In the genomic region with DNA sequence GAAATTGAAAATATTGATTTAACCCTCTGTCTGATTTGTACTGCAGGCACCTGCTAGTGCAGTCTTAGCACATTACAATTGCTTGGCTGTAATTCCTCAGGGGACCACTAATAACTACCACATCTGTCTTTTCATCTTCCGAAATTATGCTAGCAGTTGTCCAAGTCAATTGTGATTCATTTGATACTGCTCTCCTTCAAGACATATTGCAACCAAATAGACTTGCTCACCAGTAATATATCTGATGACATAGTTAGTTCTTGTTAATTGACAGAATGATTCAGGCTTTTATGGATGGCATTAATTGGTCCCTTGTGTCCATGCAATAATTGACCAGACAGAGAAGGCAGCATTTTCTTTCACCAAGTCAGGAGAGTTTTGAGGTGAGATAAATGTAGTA, we compare ENCODE assay signal across 21 cellular contexts.
DNase-seq lines count a peak whose midpoint lies in the region; ATAC-seq, FAIRE-seq and TF ChIP-seq lines count a peak whose summit lies in the region.
"Had no signal": no experiment of that assay in that cellular context is flagged by ENCODE, and none has a peak within 500 bp of the region (broad histone marks: within the 10 kb centered on the region; RNA-seq: fewer than 3 reads in every experiment).

No MANE protein-coding gene starts in this region.

- BruUV-seq in HepG2 (replicated peaks; lab: Mats Ljungman, UMichigan): no TSS peak

- in situ Hi-C loops in HepG2 (cut with HindIII; ENCODE audit: extremely low pct_ligation_motif_present, low pct_unique_long_range_greater_than_20kb): no loop called here

- H3K4me2 ChIP-seq in HepG2 (ENCODE audit: low read depth, low read length): no peak overlapping the region

- WGBS in HepG2 (ENCODE audit: low lambda C conversion rate): 91% methylated on average over 1 of the region's 1 CpG

- TF ChIP-seq EP300 in HepG2 (IDR thresholded peaks at IDR 0.05; ENCODE audit: low read depth in 2 of 2, low read length in 2 of 2) (no peak), HepG2 (CRISPR knock-in tag; IDR thresholded peaks at IDR 0.05; ENCODE audit: borderline replicate concordance) (no peak)

- H4K20me1 ChIP-seq in HepG2 (ENCODE audit: insufficient read depth, low read length): no peaks in the 10 kb centered on the region

- DNase-seq in DMS 273 (lab: John Stamatoyannopoulos, UW; ENCODE audit: unreplicated experiment) (peak; percentile 67), LHCN-M2 (ENCODE audit: low read depth) (peak; percentile 85), NCI-H82 treated with DMSO at 0.1 percent for 48 hours (lab: John Stamatoyannopoulos, UW; ENCODE audit: unreplicated experiment) (peak; percentile 15), HepG2 (ENCODE audit: low spot score) (no peak)
- no peak for DNase-seq in activated T-cell treated with anti-CD3 and anti-CD28 coated beads, Interleukin-2, amount 50 U/mL, for 48 hours
- DNase-seq: activated naive CD8-positive, alpha-beta T cell treated with anti-CD3 and anti-CD28 coated beads, Interleukin-2, amount 10 ng/mL, durations not matched to agents 7 days and 5 days; body of pancreas; Kasumi-1; lower lobe of right lung; NCI-H1694 treated with DMSO at 0.1 percent for 48 hours; NCI-H774; sigmoid colon had no signal

- no peaks in the 10 kb centered on the region for H3K9me3 Mint-ChIP-seq in nephron
- H3K9me3 Mint-ChIP-seq: activated naive CD8-positive, alpha-beta T cell treated with anti-CD3 and anti-CD28 coated beads, Interleukin-2, amount 10 ng/mL, durations not matched to agents 7 days and 5 days; activated T-helper 17 cell treated with anti-CD3 and anti-CD28 coated beads, Interleukin-2, amount 50 U/mL, for 72 hours had no signal

- H3K36me3 ChIP-seq in HepG2 (replicated peaks in 1 of 2; ENCODE audit: control insufficient read depth in 1 of 2, insufficient read depth in 2 of 2, low read length in 2 of 2): no peaks in the 10 kb centered on the region
- H3K36me3 ChIP-seq: lower lobe of right lung, sigmoid colon had no signal

- H3K27ac ChIP-seq in HepG2 (ENCODE audit: extremely low read length, insufficient read depth, low read length): no peak overlapping the region
- H3K27ac ChIP-seq: lower lobe of right lung, parathyroid adenoma had no signal

- CTCF ChIA-PET in HepG2 (lab: Yijun Ruan, JAX; ENCODE audit: low intra/inter-chr PET ratio, low total read pairs): no interaction called here

- intact Hi-C loops in HepG2 (cut with micrococcal nuclease; ENCODE audit: unreplicated experiment): no loop called here

- TF ChIP-seq CTCF in nephron (IDR thresholded peaks at IDR 0.05; ENCODE audit: unreplicated experiment in 3 of 3) (no peak), HepG2 (CRISPR knock-in tag; IDR thresholded peaks at IDR 0.05) (no peak)

- no peak for FAIRE-seq in HepG2 (lab: Jason Lieb, UNC)
- FAIRE-seq: colon, H1, keratinocyte had no signal

- no peak for TF ChIP-seq POLR2A in HepG2 (IDR thresholded peaks at IDR 0.05; ENCODE audit: insufficient read depth in 1 of 2, low read depth in 2 of 2, low read length in 2 of 2)

- no peaks in the 10 kb centered on the region for H3K9me3 ChIP-seq in HepG2 (ENCODE audit: low read length)
- H3K9me3 ChIP-seq: body of pancreas, lower lobe of right lung, sigmoid colon had no signal

- H3K4me3 Mint-ChIP-seq in nephron: no peak overlapping the region
- H3K4me3 Mint-ChIP-seq: activated naive CD8-positive, alpha-beta T cell treated with anti-CD3 and anti-CD28 coated beads, Interleukin-2, amount 10 ng/mL, durations not matched to agents 7 days and 5 days; activated T-helper 17 cell treated with anti-CD3 and anti-CD28 coated beads, Interleukin-2, amount 50 U/mL, for 72 hours; stimulated activated memory B cell treated with anti-CD40 and anti-IgM and Interleukin-4, amounts not matched to agents 10 μg/mL and 1 μg/mL and 100 μg/mL, for 72 hours had no signal

- no peaks in the 10 kb centered on the region for H3K27me3 ChIP-seq in HepG2 (ENCODE audit: control insufficient read depth in 1 of 2, insufficient read depth in 2 of 2, low read length in 2 of 2)
- H3K27me3 ChIP-seq: body of pancreas, sigmoid colon had no signal

- no peak overlapping the region for H3K9ac ChIP-seq in HepG2 (ENCODE audit: insufficient read depth, low read depth, low read length)
- H3K9ac ChIP-seq: parathyroid adenoma had no signal

- H3K79me2 ChIP-seq in HepG2 (ENCODE audit: insufficient read depth, low read length): peaks cover 18% of the 10 kb centered on the region

- POLR2A ChIA-PET in HepG2 (lab: Yijun Ruan, JAX): no interaction called here

- ATAC-seq in HG03521 (IDR thresholded peaks at IDR 0.05; ENCODE audit: unreplicated experiment) (no peak), HepG2 (no peak)
- ATAC-seq: activated T-helper 17 cell treated with anti-CD3 and anti-CD28 coated beads, Interleukin-2, amount 50 U/mL, for 72 hours; body of pancreas; lower lobe of right lung; Panc1; stimulated activated memory B cell treated with anti-CD40 and anti-IgM and Interleukin-4, amounts not matched to agents 10 μg/mL and 1 μg/mL and 100 μg/mL, for 72 hours had no signal

- peaks cover 57% of the 10 kb centered on the region for H3K4me1 ChIP-seq in HepG2 (ENCODE audit: insufficient read depth, low read length)

- no peak overlapping the region for H3K4me3 ChIP-seq in HepG2 (replicated peaks in 1 of 3; ENCODE audit: insufficient read depth in 1 of 3, low read depth in 2 of 3, low read length in 3 of 3)
- H3K4me3 ChIP-seq: body of pancreas, lower lobe of right lung, sigmoid colon had no signal

- TF ChIP-seq RAD21 in HepG2 (CRISPR knock-in tag; IDR thresholded peaks at IDR 0.05): no peak

- H2AFZ ChIP-seq in HepG2 (ENCODE audit: low read length): no peak overlapping the region
- H2AFZ ChIP-seq: parathyroid adenoma had no signal

- H3K4me1 Mint-ChIP-seq in nephron: peaks cover 61% of the 10 kb centered on the region

- H3K36me3 Mint-ChIP-seq in nephron (ENCODE audit: low read depth): peaks cover 24% of the 10 kb centered on the region
- H3K36me3 Mint-ChIP-seq: stimulated activated memory B cell treated with anti-CD40 and anti-IgM and Interleukin-4, amounts not matched to agents 10 μg/mL and 1 μg/mL and 100 μg/mL, for 72 hours had no signal

- H3K27me3 Mint-ChIP-seq in nephron (ENCODE audit: low read depth): no peaks in the 10 kb centered on the region

- H3K27ac Mint-ChIP-seq in nephron: peak overlapping the region; percentile 47 to 84 (median 56)
- H3K27ac Mint-ChIP-seq: activated naive CD8-positive, alpha-beta T cell treated with anti-CD3 and anti-CD28 coated beads, Interleukin-2, amount 10 ng/mL, durations not matched to agents 7 days and 5 days; activated T-helper 17 cell treated with anti-CD3 and anti-CD28 coated beads, Interleukin-2, amount 50 U/mL, for 72 hours; stimulated activated memory B cell treated with anti-CD40 and anti-IgM and Interleukin-4, amounts not matched to agents 10 μg/mL and 1 μg/mL and 100 μg/mL, for 72 hours had no signal

TF ChIP-seq in HepG2, 621 proteins besides CTCF, POLR2A, EP300 and RAD21:
- no peak for TF ChIP-seq MTA3 (CRISPR knock-in tag; IDR thresholded peaks at IDR 0.05)

Comparison
In these comparisons a context has a peak if more than half of its experiments do, and no peak if none do; other contexts are left out.
1. DNase-seq: peak in DMS 273 (single experiment), LHCN-M2 (single experiment) and NCI-H82 treated with DMSO at 0.1 percent for 48 hours (single experiment); none in HepG2 (single experiment) and activated T-cell treated with anti-CD3 and anti-CD28 coated beads, Interleukin-2, amount 50 U/mL, for 48 hours (0 of 2).